In the genomic region with DNA sequence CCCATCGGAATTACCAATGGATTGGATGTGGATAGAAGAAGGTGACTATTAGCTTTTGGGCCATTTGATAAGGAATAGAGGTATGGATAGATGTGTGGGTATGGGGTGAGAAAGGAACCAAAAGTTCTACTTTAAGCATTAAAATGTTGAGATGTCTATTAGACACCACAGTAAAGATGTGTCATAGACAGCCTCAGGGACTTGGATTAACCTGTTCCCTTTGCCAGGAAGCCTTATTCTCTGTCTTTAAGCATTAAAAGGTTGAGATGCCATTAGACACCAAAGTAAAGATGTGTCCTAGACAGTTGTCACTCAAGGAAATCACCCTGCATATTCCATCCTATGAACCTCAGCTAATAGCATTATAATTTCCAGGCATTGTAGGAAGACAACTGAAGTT, we compare ENCODE assay signal across 21 cellular contexts.
"Had no signal": no experiment of that assay in that cellular context is flagged by ENCODE, and none has a peak within 500 bp of the region (broad histone marks: within the 10 kb centered on the region; RNA-seq: fewer than 3 reads in every experiment).

No MANE protein-coding gene starts in this region.

- H3K9me3 ChIP-seq: esophagus squamous epithelium, prostate gland, right lobe of liver, spleen, upper lobe of right lung, vagina had no signal

- H3K36me3 ChIP-seq: esophagus squamous epithelium, prostate gland, right lobe of liver, spleen, tibial artery, upper lobe of right lung, vagina had no signal

- H3K4me1 ChIP-seq: parathyroid adenoma, right lobe of liver, tibial artery, upper lobe of right lung, vagina had no signal

- ATAC-seq: left colon; left ventricle myocardium superior; right lobe of liver; stimulated activated memory B cell treated with anti-CD40 and anti-IgM and Interleukin-4, amounts not matched to agents 10 μg/mL and 1 μg/mL and 100 μg/mL, for 72 hours; upper lobe of right lung had no signal

- H3K4me2 ChIP-seq: hepatocyte had no signal

- H3K27ac ChIP-seq: esophagus squamous epithelium, hepatocyte, parathyroid adenoma, prostate gland, right lobe of liver, spleen, tibial artery, upper lobe of right lung, vagina had no signal

- FAIRE-seq: endometrium had no signal

- H3K4me3 ChIP-seq: esophagus squamous epithelium, hepatocyte, lung, prostate gland, right lobe of liver, spleen, tibial artery, upper lobe of right lung, vagina had no signal

- DNase-seq: effector memory CD4-positive, alpha-beta T cell; esophagus squamous epithelium; left colon; left ventricle myocardium superior; mesendoderm; naive B cell; occipital lobe; right lobe of liver; spleen; stimulated activated CD4-positive, alpha-beta T cell treated with anti-CD3 and anti-CD28 coated beads, Interleukin-15, amount 100 ng/mL, for 24 hours; stimulated activated CD4-positive, alpha-beta T cell treated with anti-CD3 and anti-CD28 coated beads, Interleukin-1b, Interleukin-23, amount 100 ng/mL, for 48 hours; stimulated activated CD4-positive, alpha-beta T cell treated with anti-CD3 and anti-CD28 coated beads, Interleukin-4, amount 100 ng/mL, for 24 hours; tibial artery; upper lobe of right lung had no signal

- H3K79me2 ChIP-seq: hepatocyte, parathyroid adenoma had no signal

- H2AFZ ChIP-seq: hepatocyte, parathyroid adenoma had no signal

- H3K27me3 ChIP-seq: esophagus squamous epithelium, hepatocyte, right lobe of liver, spleen, tibial artery, upper lobe of right lung, vagina had no signal

- H3K9ac ChIP-seq: parathyroid adenoma had no signal
